Comparison of ENCODE assay signal across 17 cellular contexts in genomic region chr14:25046301-25046943, GRCh38. TPM values are rescaled to one million over a fixed set of nuclear protein-coding genes. Genes with fewer than 3 reads are reported as not detected.
"Had no signal": no experiment of that assay in that cellular context is flagged by ENCODE, and none has a peak within 500 bp of the region (broad histone marks: within the 10 kb centered on the region; RNA-seq: fewer than 3 reads in every experiment).

No MANE protein-coding gene starts in this region.

- H3K4me3 ChIP-seq: gastrocnemius medialis, thoracic aorta had no signal

- ATAC-seq: activated CD8-positive, alpha-beta memory T cell treated with anti-CD3 and anti-CD28 coated beads, Interleukin-2, amount 10 ng/mL, durations not matched to agents 7 days and 5 days; activated naive CD4-positive, alpha-beta T cell treated with anti-CD3 and anti-CD28 coated beads, Interleukin-2, amount 50 U/mL, for 72 hours; gastrocnemius medialis; natural killer cell treated with Interleukin-12 subunit alpha and Interleukin-12 subunit beta and Interleukin-15 and Interleukin-18, amount 100 ng/mL, for 72 hours; sciatic nerve; stimulated activated naive CD8-positive, alpha-beta T cell treated with anti-CD3 and anti-CD28 coated beads, Interleukin-15, Interleukin-2, amounts not matched to agents 100 U/mL and 50 U/mL, for 24 hours had no signal

- H3K27ac ChIP-seq: gastrocnemius medialis, thoracic aorta had no signal

- H3K9me3 ChIP-seq: gastrocnemius medialis, thoracic aorta had no signal

- DNase-seq: activated CD4-positive, alpha-beta T cell treated with anti-CD3 and anti-CD28 coated beads, Interleukin-2, amount 50 U/mL, for 48 hours; activated CD4-positive, CD25-positive, alpha-beta regulatory T cell treated with anti-CD3 and anti-CD28 coated beads, Interleukin-2, amount 50 U/mL, for 72 hours; activated CD8-positive, alpha-beta memory T cell treated with anti-CD3 and anti-CD28 coated beads, Interleukin-2, amount 10 ng/mL, durations not matched to agents 7 days and 5 days; activated effector memory CD4-positive, alpha-beta T cell treated with anti-CD3 and anti-CD28 coated beads, Interleukin-2, amount 50 U/mL, for 16 hours; activated T-cell treated with anti-CD3 and anti-CD28 coated beads, Interleukin-2, amount 50 U/mL, for 24 hours; aorta; gastrocnemius medialis; kidney; occipital lobe; SIG-M5; stimulated activated CD4-positive, alpha-beta T cell treated with anti-CD3 and anti-CD28 coated beads, Interleukin-12 subunit alpha, Interleukin-12 subunit beta, amount 100 ng/mL, for 4 hours; stimulated activated naive CD8-positive, alpha-beta T cell treated with anti-CD3 and anti-CD28 coated beads, Interleukin-15, Interleukin-2, amounts not matched to agents 100 U/mL and 50 U/mL, for 24 hours had no signal

- H3K36me3 ChIP-seq: gastrocnemius medialis, thoracic aorta had no signal

RNA-seq across cellular contexts. Expression of gene STXBP6, which starts 3.5 kb away (rescaled TPM):
- total RNA-seq: activated CD8-positive, alpha-beta memory T cell treated with anti-CD3 and anti-CD28 coated beads, Interleukin-2, amount 10 ng/mL, durations not matched to agents 7 days and 5 days; bronchial epithelial cell; natural killer cell treated with Interleukin-12 subunit alpha and Interleukin-12 subunit beta and Interleukin-15 and Interleukin-18, amount 100 ng/mL, for 72 hours had no signal
